In genomic region chrX:103384672-103385071, GRCh38 we compare ENCODE assay signal across 22 cellular contexts. TPM values are rescaled to one million over a fixed set of nuclear protein-coding genes. Genes with fewer than 3 reads are reported as not detected.
DNase-seq lines count a peak whose midpoint lies in the region; ATAC-seq and TF ChIP-seq lines count a peak whose summit lies in the region.
"Had no signal": no experiment of that assay in that cellular context is flagged by ENCODE, and none has a peak within 500 bp of the region (broad histone marks: within the 10 kb centered on the region; RNA-seq: fewer than 3 reads in every experiment).

No MANE protein-coding gene starts in this region.

- no peak overlapping the region for H2AFZ ChIP-seq in mammary epithelial cell (ENCODE audit: low read depth, low read length)

- H3K36me3 ChIP-seq in mammary epithelial cell (ENCODE audit: insufficient read depth, low read length): peaks cover 2% of the 10 kb centered on the region
- H3K36me3 ChIP-seq in lower lobe of right lung: no peaks in the 10 kb centered on the region
- H3K36me3 ChIP-seq: BLaER1, SJSA1 had no signal

- H3K4me3 Mint-ChIP-seq in MCF 10A (ENCODE audit: unreplicated experiment): no peak overlapping the region
- no peak overlapping the region for H3K4me3 Mint-ChIP-seq in progenitor cell of endocrine pancreas (ENCODE audit: low read depth)
- H3K4me3 Mint-ChIP-seq: CD4-positive, CD25-positive, alpha-beta regulatory T cell had no signal

- peak overlapping the region; percentile 66 for H3K27ac Mint-ChIP-seq in MCF 10A (ENCODE audit: low read depth, unreplicated experiment)
- peak overlapping the region; percentile 82 for H3K27ac Mint-ChIP-seq in progenitor cell of endocrine pancreas
- H3K27ac Mint-ChIP-seq: CD4-positive, CD25-positive, alpha-beta regulatory T cell had no signal

- TF ChIP-seq CTCF in MCF 10A (IDR thresholded peaks at IDR 0.05; ENCODE audit: unreplicated experiment) (no peak), mammary epithelial cell (conservative IDR thresholded peaks at IDR 0.05 in 1 of 2, IDR thresholded peaks at IDR 0.05 in 1 of 2; ENCODE audit: extremely low read depth in 1 of 2, insufficient read depth in 1 of 2, low read depth in 1 of 2, low read length in 2 of 2) (no peak), lower lobe of right lung (IDR thresholded peaks at IDR 0.05) (no peak), progenitor cell of endocrine pancreas (IDR thresholded peaks at IDR 0.05; ENCODE audit: unreplicated experiment) (no peak)

- 67% methylated on average over 2 of the region's 2 CpGs for WGBS in mammary epithelial cell (ENCODE audit: low coverage, missing lambda C conversion rate)

- DNase-seq in MCF 10A (ENCODE audit: unreplicated experiment) (no peak), mammary epithelial cell (no peak), lower lobe of right lung (no peak), progenitor cell of endocrine pancreas (ENCODE audit: low spot score, unreplicated experiment) (no peak), islet precursor cell (no peak), NCI-H1417 treated with DMSO at 0.1 percent for 48 hours (lab: John Stamatoyannopoulos, UW) (no peak), SKM-1 treated with dmso at 0.1 percent for 144 hours (lab: John Stamatoyannopoulos, UW; ENCODE audit: unreplicated experiment) (no peak)
- DNase-seq: 8988T; CD4-positive, CD25-positive, alpha-beta regulatory T cell; HCEC 1CT; MG63; NCI-H1694; NCI-H2029 treated with DMSO at 0.1 percent for 48 hours; NCI-H2171; NCI-H226; NCI-H510A; NCI-H69; Right ventricle myocardium superior; RPMI8226 had no signal

- no peaks in the 10 kb centered on the region for H3K4me1 ChIP-seq in mammary epithelial cell (ENCODE audit: insufficient read depth, low read length)
- H3K4me1 ChIP-seq in lower lobe of right lung: no peaks in the 10 kb centered on the region
- H3K4me1 ChIP-seq: BLaER1, SJSA1 had no signal

- CTCF ChIA-PET in MCF 10A (lab: Yijun Ruan, JAX) (interaction anchor here (0.5 kb wide), 1 partner anchor 10 kb away, joined by 3 read pairs; no protein-coding TSS in a partner anchor), mammary epithelial cell (lab: Charles Lee; ENCODE audit: low non-redundant PET) (no interaction called here)

- ATAC-seq in lower lobe of right lung (peak; percentile 37 to 85), HG02938 (IDR thresholded peaks at IDR 0.05; ENCODE audit: unreplicated experiment) (no peak)

- in situ Hi-C loops in mammary epithelial cell (cut with MboI; ENCODE audit: low sequenced_read_pairs in 2 of 2): no loop called here

- H3K27me3 ChIP-seq in mammary epithelial cell (ENCODE audit: insufficient read depth, low read length): no peaks in the 10 kb centered on the region
- H3K27me3 ChIP-seq in lower lobe of right lung (ENCODE audit: low read depth): no peaks in the 10 kb centered on the region
- H3K27me3 ChIP-seq: BLaER1, MG63, SJSA1 had no signal

- POLR2A ChIA-PET in MCF 10A (lab: Yijun Ruan, JAX): interaction anchor here (1.0 kb wide), 1 partner anchor 54 kb away, joined by 4 read pairs; no protein-coding TSS in a partner anchor

- H3K36me3 Mint-ChIP-seq in MCF 10A (ENCODE audit: insufficient read depth, unreplicated experiment) (no peaks in the 10 kb centered on the region), progenitor cell of endocrine pancreas (ENCODE audit: insufficient read depth) (peaks cover 2% of the 10 kb centered on the region)
- H3K36me3 Mint-ChIP-seq: CD4-positive, CD25-positive, alpha-beta regulatory T cell had no signal

- H3K27ac ChIP-seq in mammary epithelial cell (ENCODE audit: insufficient read depth, low read depth, low read length): no peak overlapping the region
- H3K27ac ChIP-seq in lower lobe of right lung: peak overlapping the region; percentile 11
- H3K27ac ChIP-seq: BLaER1, SJSA1 had no signal

- no peak overlapping the region for H3K4me2 ChIP-seq in mammary epithelial cell (ENCODE audit: insufficient read depth, low read depth, low read length)
- H3K4me2 ChIP-seq: BLaER1 had no signal

- no peak overlapping the region for H3K9ac ChIP-seq in mammary epithelial cell (ENCODE audit: insufficient read depth, low read length)
- H3K9ac ChIP-seq: BLaER1 had no signal

- H3K27me3 Mint-ChIP-seq in MCF 10A (ENCODE audit: insufficient read depth, unreplicated experiment): peaks cover 57% of the 10 kb centered on the region
- H3K27me3 Mint-ChIP-seq in progenitor cell of endocrine pancreas: no peaks in the 10 kb centered on the region

- H3K9me3 Mint-ChIP-seq in MCF 10A (ENCODE audit: unreplicated experiment) (no peaks in the 10 kb centered on the region), progenitor cell of endocrine pancreas (ENCODE audit: low read depth) (peaks cover 14% of the 10 kb centered on the region)

- no peaks in the 10 kb centered on the region for H3K79me2 ChIP-seq in mammary epithelial cell (ENCODE audit: insufficient read depth, low read length)

- intact Hi-C loops in MCF 10A (cut with micrococcal nuclease) (no loop called here), mammary epithelial cell (cut with micrococcal nuclease) (no loop called here), lower lobe of right lung (cut with DNase I) (no loop called here)

- BruUV-seq in MCF 10A (replicated peaks; lab: Mats Ljungman, UMichigan): no TSS peak
- no TSS peak for BruUV-seq in mammary epithelial cell (replicated peaks; lab: Mats Ljungman, UMichigan)

- no peak overlapping the region for H3K4me3 ChIP-seq in mammary epithelial cell (replicated peaks in 1 of 3; ENCODE audit: insufficient read depth in 1 of 3, low read depth in 2 of 3, low read length in 3 of 3)
- no peak overlapping the region for H3K4me3 ChIP-seq in lower lobe of right lung
- H3K4me3 ChIP-seq: BLaER1, MG63, SJSA1 had no signal

- H3K9me3 ChIP-seq in mammary epithelial cell (replicated peaks; ENCODE audit: insufficient read depth, low read length) (no peaks in the 10 kb centered on the region), lower lobe of right lung (no peaks in the 10 kb centered on the region)
- H3K9me3 ChIP-seq: BLaER1, MG63, SJSA1 had no signal

- no peaks in the 10 kb centered on the region for H4K20me1 ChIP-seq in mammary epithelial cell (ENCODE audit: insufficient read depth, low read length)
- H4K20me1 ChIP-seq: BLaER1 had no signal

- H3K4me1 Mint-ChIP-seq in MCF 10A (ENCODE audit: insufficient read depth, unreplicated experiment): peaks cover 6% of the 10 kb centered on the region
- H3K4me1 Mint-ChIP-seq in progenitor cell of endocrine pancreas (ENCODE audit: low read depth): peaks cover 21% of the 10 kb centered on the region
- H3K4me1 Mint-ChIP-seq: CD4-positive, CD25-positive, alpha-beta regulatory T cell had no signal

- dilution Hi-C loops in mammary epithelial cell (cut with HindIII; ENCODE audit: low sequenced_read_pairs): no loop called here

RNA-seq across cellular contexts. Expression of gene BEX3, which starts 8.3 kb away (rescaled TPM):
- total RNA-seq in MCF 10A (2022) (166 and 173 TPM in 2 replicates), mammary epithelial cell (100 to 1,000 TPM in 1 of 2 donors, 10 to 100 TPM in 1; 93.4 to 146 TPM), lower lobe of right lung (93.9 TPM), progenitor cell of endocrine pancreas (408 and 425 TPM in 2 replicates)
- 124 TPM for polyA plus RNA-seq in mammary epithelial cell
- 42.6 TPM for polyA minus RNA-seq in mammary epithelial cell

RNA-seq across cellular contexts. Expression of gene TCEAL9, which starts 28.4 kb away (rescaled TPM):
- total RNA-seq in MCF 10A (2022) (40.3 and 63.9 TPM in 2 replicates), mammary epithelial cell (10 to 100 TPM; 44.5 to 71.1 TPM), lower lobe of right lung (34.6 TPM), progenitor cell of endocrine pancreas (111 and 118 TPM in 2 replicates)
- 45.9 TPM for polyA plus RNA-seq in mammary epithelial cell
- polyA minus RNA-seq in mammary epithelial cell: 0.98 TPM

RNA-seq across cellular contexts. Expression of gene TCEAL7, which starts 54.6 kb away (rescaled TPM):
- total RNA-seq in MCF 10A (2022): not detected in 2 replicates
- 1 to 10 TPM; 6.8 to 9.8 TPM for total RNA-seq in mammary epithelial cell
- polyA plus RNA-seq in mammary epithelial cell: 4.0 TPM
- not detected for polyA minus RNA-seq in mammary epithelial cell
- total RNA-seq in lower lobe of right lung: 3.2 TPM
- total RNA-seq in progenitor cell of endocrine pancreas: 4.9 and 5.1 TPM in 2 replicates
- total RNA-seq: CD4-positive, CD25-positive, alpha-beta regulatory T cell; SJSA1 had no signal
